8 cellular contexts compared by ENCODE assay signal in genomic region chr19:17402982-17403855, GRCh38. TPM values are rescaled to one million over a fixed set of nuclear protein-coding genes. Genes with fewer than 3 reads are reported as not detected.
DNase-seq lines count a peak whose midpoint lies in the region; ATAC-seq, FAIRE-seq and TF ChIP-seq lines count a peak whose summit lies in the region.

No MANE protein-coding gene starts in this region.

- no peak for TF ChIP-seq RAD21 in HepG2 (CRISPR knock-in tag; IDR thresholded peaks at IDR 0.05)

- TF ChIP-seq EP300 in HepG2 (IDR thresholded peaks at IDR 0.05; ENCODE audit: low read depth in 2 of 2, low read length in 2 of 2) (no peak), HepG2 (CRISPR knock-in tag; IDR thresholded peaks at IDR 0.05; ENCODE audit: borderline replicate concordance) (no peak)

- POLR2A ChIA-PET in HepG2 (lab: Yijun Ruan, JAX): interaction anchor here (0.7 to 1.0 kb wide), 2 partner anchors 12 to 16 kb away, joined by 4 read pairs; partner anchors contain the start of gene MVB12A

- CTCF ChIA-PET in HepG2 (lab: Yijun Ruan, JAX; ENCODE audit: low intra/inter-chr PET ratio, low total read pairs): no interaction called here

- H3K4me2 ChIP-seq in HepG2 (ENCODE audit: low read depth, low read length): no peak overlapping the region

- H3K4me1 ChIP-seq in HepG2 (ENCODE audit: insufficient read depth, low read length) (peaks cover 13% of the 10 kb centered on the region), vagina (peaks cover 12% of the 10 kb centered on the region)

- no peak for TF ChIP-seq POLR2A in HepG2 (IDR thresholded peaks at IDR 0.05; ENCODE audit: insufficient read depth in 1 of 2, low read depth in 2 of 2, low read length in 2 of 2)
- TF ChIP-seq POLR2A in vagina (IDR thresholded peaks at IDR 0.05): no peak

- H3K9ac ChIP-seq in HepG2 (ENCODE audit: insufficient read depth, low read depth, low read length): no peak overlapping the region

- no peak for ATAC-seq in HepG2
- no peak for ATAC-seq in GM21360 (IDR thresholded peaks at IDR 0.05; ENCODE audit: unreplicated experiment)

- no peaks in the 10 kb centered on the region; a peak in 1 of 5 replicates for H3K27me3 ChIP-seq in HepG2 (ENCODE audit: control insufficient read depth in 1 of 2, insufficient read depth in 2 of 2, low read length in 2 of 2)
- no peaks in the 10 kb centered on the region for H3K27me3 ChIP-seq in vagina

- H3K9me3 ChIP-seq in HepG2 (ENCODE audit: low read length) (no peaks in the 10 kb centered on the region), vagina (no peaks in the 10 kb centered on the region)

- H2AFZ ChIP-seq in HepG2 (ENCODE audit: low read length): no peak overlapping the region

- TF ChIP-seq CTCF in HepG2 (CRISPR knock-in tag; IDR thresholded peaks at IDR 0.05) (no peak), vagina (IDR thresholded peaks at IDR 0.05) (no peak)

- H3K79me2 ChIP-seq in HepG2 (ENCODE audit: insufficient read depth, low read length): peaks cover 33% of the 10 kb centered on the region

- no peak for FAIRE-seq in HepG2 (lab: Jason Lieb, UNC)

- H3K27ac ChIP-seq in HepG2 (ENCODE audit: extremely low read length, insufficient read depth, low read length) (no peak overlapping the region), vagina (peak overlapping the region; percentile 83)

- in situ Hi-C loops in HepG2 (cut with HindIII; ENCODE audit: extremely low pct_ligation_motif_present, low pct_unique_long_range_greater_than_20kb) (no loop called here), ACHN (cut with HindIII; ENCODE audit: low pct_ligation_motif_present, low pct_unique_long_range_greater_than_20kb, low sequenced_read_pairs) (no loop called here)

- BruUV-seq in HepG2 (replicated peaks; lab: Mats Ljungman, UMichigan): no TSS peak

- 86% methylated on average over 30 of the region's 36 CpGs for WGBS in HepG2 (ENCODE audit: low lambda C conversion rate)

- intact Hi-C loops in HepG2 (cut with micrococcal nuclease; ENCODE audit: unreplicated experiment): no loop called here
- intact Hi-C loops in vagina (cut with DNase I): no loop called here

- DNase-seq in D341Med (ENCODE audit: low spot score): peak; percentile 89
- peak; percentile 81 for DNase-seq in NCI-H82 treated with DMSO at 0.1 percent for 48 hours (lab: John Stamatoyannopoulos, UW; ENCODE audit: unreplicated experiment)
- DNase-seq in activated naive CD4-positive, alpha-beta T cell treated with anti-CD3 and anti-CD28 coated beads, Interleukin-2, amount 50 U/mL, for 16 hours: peak; percentile 37
- DNase-seq in HepG2 (ENCODE audit: low spot score): no peak
- no peak for DNase-seq in vagina (ENCODE audit: extremely low spot score in 2 of 2)
- DNase-seq in ACHN: no peak
- DNase-seq in foreskin melanocyte: no peak

- peaks cover 0 to 8% of the 10 kb centered on the region in 2 experiments; a peak in 3 of 5 replicates for H3K36me3 ChIP-seq in HepG2 (replicated peaks in 1 of 2; ENCODE audit: control insufficient read depth in 1 of 2, insufficient read depth in 2 of 2, low read length in 2 of 2)
- H3K36me3 ChIP-seq in vagina: no peaks in the 10 kb centered on the region

- H3K4me3 ChIP-seq in HepG2 (replicated peaks in 1 of 3; ENCODE audit: insufficient read depth in 1 of 3, low read depth in 2 of 3, low read length in 3 of 3) (no peak overlapping the region), vagina (peak overlapping the region; percentile 44 to 45)

- no peaks in the 10 kb centered on the region; the same call in 1 of the 2 replicates for H4K20me1 ChIP-seq in HepG2 (ENCODE audit: insufficient read depth, low read length)

RNA-seq across cellular contexts. Expression of gene BST2, which starts 2.2 kb away (rescaled TPM):
- total RNA-seq in HepG2 (2016; rRNA removed; fragmentation: Illumina TruSeq; extraction: Trizol) (39.1 and 58.8 TPM in 2 replicates), vagina (88.4 TPM)
- total RNA-seq in HepG2 (2016; cell fraction: cytosol; rRNA removed; fragmentation: Illumina TruSeq; extraction: Trizol; ENCODE audit: low read depth): 13.2 and 16.4 TPM in 2 replicates
- 39.2 and 64.4 TPM in 2 replicates for total RNA-seq in HepG2 (2016; cell fraction: insoluble cytoplasmic fraction; rRNA removed; fragmentation: Illumina TruSeq; extraction: Trizol)
- 23.1 TPM in 2 replicates for total RNA-seq in HepG2 (2016; cell fraction: membrane; rRNA removed; fragmentation: Illumina TruSeq; extraction: Trizol)
- 45.3 and 48.7 TPM in 2 replicates for total RNA-seq in HepG2 (2016; cell fraction: nucleus; rRNA removed; fragmentation: Illumina TruSeq; extraction: Trizol)
- 93.8 and 105 TPM in 2 replicates for polyA plus RNA-seq in HepG2 (2011; rRNA removed)
- 120 and 135 TPM in 2 replicates for polyA plus RNA-seq in HepG2 (2011; cell fraction: cytosol; rRNA removed)
- polyA plus RNA-seq in HepG2 (2011; cell fraction: nucleus; rRNA removed): 45.7 and 55.1 TPM in 2 replicates
- polyA plus RNA-seq in HepG2 (2012): 40.8 and 80.1 TPM in 2 replicates
- 20.8 and 22.8 TPM in 2 replicates for polyA plus RNA-seq in HepG2 (2016; cell fraction: cytosol; fragmentation: Illumina TruSeq; extraction: Trizol; ENCODE audit: low read depth)
- 52.4 and 55.4 TPM in 2 replicates for polyA plus RNA-seq in HepG2 (2016; cell fraction: insoluble cytoplasmic fraction; fragmentation: Illumina TruSeq; extraction: Trizol; ENCODE audit: low read depth)
- polyA plus RNA-seq in HepG2 (2016; cell fraction: membrane; fragmentation: Illumina TruSeq; extraction: Trizol; ENCODE audit: low read depth): 30.0 and 30.4 TPM in 2 replicates
- polyA plus RNA-seq in HepG2 (2016; cell fraction: nucleus; fragmentation: Illumina TruSeq; extraction: Trizol; ENCODE audit: insufficient read depth, low read depth): 103 and 116 TPM in 2 replicates
- polyA minus RNA-seq in HepG2 (2011; rRNA and poly(A)+ RNA removed; ENCODE audit: low replicate concordance): 56.6 and 402 TPM in 2 replicates
- 23.0 and 24.4 TPM in 2 replicates for polyA minus RNA-seq in HepG2 (2011; cell fraction: cytosol; rRNA and poly(A)+ RNA removed)
- 13.5 and 26.4 TPM in 2 replicates for polyA minus RNA-seq in HepG2 (2011; cell fraction: nucleus; rRNA and poly(A)+ RNA removed)

RNA-seq across cellular contexts. Expression of gene CCDC194, which starts 9.2 kb away (rescaled TPM):
- total RNA-seq in HepG2 (2016; rRNA removed; fragmentation: Illumina TruSeq; extraction: Trizol) (0.13 TPM in 1 of 2 replicates, not detected in the other), vagina (not detected)
- total RNA-seq in HepG2 (2016; cell fraction: cytosol; rRNA removed; fragmentation: Illumina TruSeq; extraction: Trizol; ENCODE audit: low read depth): not detected in 2 replicates
- total RNA-seq in HepG2 (2016; cell fraction: insoluble cytoplasmic fraction; rRNA removed; fragmentation: Illumina TruSeq; extraction: Trizol): 0.22 TPM in 1 of 2 replicates, not detected in the other
- total RNA-seq in HepG2 (2016; cell fraction: membrane; rRNA removed; fragmentation: Illumina TruSeq; extraction: Trizol): not detected in 2 replicates
- 0.50 TPM in 1 of 2 replicates, not detected in the other for total RNA-seq in HepG2 (2016; cell fraction: nucleus; rRNA removed; fragmentation: Illumina TruSeq; extraction: Trizol)
- polyA plus RNA-seq in HepG2 (2011; rRNA removed): 0.21 and 0.35 TPM in 2 replicates
- 0.08 TPM in 1 of 2 replicates, not detected in the other for polyA plus RNA-seq in HepG2 (2011; cell fraction: cytosol; rRNA removed)
- 1.5 and 2.7 TPM in 2 replicates for polyA plus RNA-seq in HepG2 (2011; cell fraction: nucleus; rRNA removed)
- polyA plus RNA-seq in HepG2 (2012): 0.60 and 0.69 TPM in 2 replicates
- not detected in 2 replicates for polyA plus RNA-seq in HepG2 (2016; cell fraction: cytosol; fragmentation: Illumina TruSeq; extraction: Trizol; ENCODE audit: low read depth)
- not detected in 2 replicates for polyA plus RNA-seq in HepG2 (2016; cell fraction: insoluble cytoplasmic fraction; fragmentation: Illumina TruSeq; extraction: Trizol; ENCODE audit: low read depth)
- polyA plus RNA-seq in HepG2 (2016; cell fraction: membrane; fragmentation: Illumina TruSeq; extraction: Trizol; ENCODE audit: low read depth): not detected in 2 replicates
- 0.62 and 1.2 TPM in 2 replicates for polyA plus RNA-seq in HepG2 (2016; cell fraction: nucleus; fragmentation: Illumina TruSeq; extraction: Trizol; ENCODE audit: insufficient read depth, low read depth)
- polyA minus RNA-seq in HepG2 (2011; rRNA and poly(A)+ RNA removed; ENCODE audit: low replicate concordance): 3.3 TPM in 1 of 2 replicates, not detected in the other
- polyA minus RNA-seq in HepG2 (2011; cell fraction: cytosol; rRNA and poly(A)+ RNA removed): not detected in 2 replicates
- 1.9 and 3.0 TPM in 2 replicates for polyA minus RNA-seq in HepG2 (2011; cell fraction: nucleus; rRNA and poly(A)+ RNA removed)

RNA-seq across cellular contexts. Expression of gene MVB12A, which starts 16.6 kb away (rescaled TPM):
- total RNA-seq in HepG2 (2016; rRNA removed; fragmentation: Illumina TruSeq; extraction: Trizol) (31.8 and 36.1 TPM in 2 replicates), vagina (53.3 TPM)
- total RNA-seq in HepG2 (2016; cell fraction: cytosol; rRNA removed; fragmentation: Illumina TruSeq; extraction: Trizol; ENCODE audit: low read depth): 30.1 and 30.6 TPM in 2 replicates
- total RNA-seq in HepG2 (2016; cell fraction: insoluble cytoplasmic fraction; rRNA removed; fragmentation: Illumina TruSeq; extraction: Trizol): 30.0 and 39.0 TPM in 2 replicates
- total RNA-seq in HepG2 (2016; cell fraction: membrane; rRNA removed; fragmentation: Illumina TruSeq; extraction: Trizol): 33.0 and 34.1 TPM in 2 replicates
- 18.9 and 22.8 TPM in 2 replicates for total RNA-seq in HepG2 (2016; cell fraction: nucleus; rRNA removed; fragmentation: Illumina TruSeq; extraction: Trizol)
- 35.7 and 37.3 TPM in 2 replicates for polyA plus RNA-seq in HepG2 (2011; rRNA removed)
- polyA plus RNA-seq in HepG2 (2011; cell fraction: cytosol; rRNA removed): 26.1 and 39.6 TPM in 2 replicates
- polyA plus RNA-seq in HepG2 (2011; cell fraction: nucleus; rRNA removed): 45.3 and 45.4 TPM in 2 replicates
- 14.4 and 20.3 TPM in 2 replicates for polyA plus RNA-seq in HepG2 (2012)
- 28.7 and 28.8 TPM in 2 replicates for polyA plus RNA-seq in HepG2 (2016; cell fraction: cytosol; fragmentation: Illumina TruSeq; extraction: Trizol; ENCODE audit: low read depth)
- 35.0 and 39.7 TPM in 2 replicates for polyA plus RNA-seq in HepG2 (2016; cell fraction: insoluble cytoplasmic fraction; fragmentation: Illumina TruSeq; extraction: Trizol; ENCODE audit: low read depth)
- polyA plus RNA-seq in HepG2 (2016; cell fraction: membrane; fragmentation: Illumina TruSeq; extraction: Trizol; ENCODE audit: low read depth): 28.9 and 34.5 TPM in 2 replicates
- polyA plus RNA-seq in HepG2 (2016; cell fraction: nucleus; fragmentation: Illumina TruSeq; extraction: Trizol; ENCODE audit: insufficient read depth, low read depth): 45.9 and 46.3 TPM in 2 replicates
- 24.7 and 47.5 TPM in 2 replicates for polyA minus RNA-seq in HepG2 (2011; rRNA and poly(A)+ RNA removed; ENCODE audit: low replicate concordance)
- polyA minus RNA-seq in HepG2 (2011; cell fraction: cytosol; rRNA and poly(A)+ RNA removed): 10.8 and 16.3 TPM in 2 replicates
- polyA minus RNA-seq in HepG2 (2011; cell fraction: nucleus; rRNA and poly(A)+ RNA removed): 13.8 and 16.9 TPM in 2 replicates

RNA-seq across cellular contexts. Expression of gene PLVAP, which starts 26.1 kb away (rescaled TPM):
- total RNA-seq in HepG2 (2016; rRNA removed; fragmentation: Illumina TruSeq; extraction: Trizol) (not detected in 2 replicates), vagina (74.9 TPM)
- not detected in 2 replicates for total RNA-seq in HepG2 (2016; cell fraction: cytosol; rRNA removed; fragmentation: Illumina TruSeq; extraction: Trizol; ENCODE audit: low read depth)
- not detected in 2 replicates for total RNA-seq in HepG2 (2016; cell fraction: insoluble cytoplasmic fraction; rRNA removed; fragmentation: Illumina TruSeq; extraction: Trizol)
- not detected in 2 replicates for total RNA-seq in HepG2 (2016; cell fraction: membrane; rRNA removed; fragmentation: Illumina TruSeq; extraction: Trizol)
- total RNA-seq in HepG2 (2016; cell fraction: nucleus; rRNA removed; fragmentation: Illumina TruSeq; extraction: Trizol): not detected in 2 replicates
- polyA plus RNA-seq in HepG2 (2011; rRNA removed): 0.26 TPM in 1 of 2 replicates, not detected in the other
- not detected in 2 replicates for polyA plus RNA-seq in HepG2 (2011; cell fraction: cytosol; rRNA removed)
- 0.26 and 0.58 TPM in 2 replicates for polyA plus RNA-seq in HepG2 (2011; cell fraction: nucleus; rRNA removed)
- not detected in 2 replicates for polyA plus RNA-seq in HepG2 (2012)
- not detected in 2 replicates for polyA plus RNA-seq in HepG2 (2016; cell fraction: cytosol; fragmentation: Illumina TruSeq; extraction: Trizol; ENCODE audit: low read depth)
- polyA plus RNA-seq in HepG2 (2016; cell fraction: insoluble cytoplasmic fraction; fragmentation: Illumina TruSeq; extraction: Trizol; ENCODE audit: low read depth): not detected in 2 replicates
- polyA plus RNA-seq in HepG2 (2016; cell fraction: membrane; fragmentation: Illumina TruSeq; extraction: Trizol; ENCODE audit: low read depth): not detected in 2 replicates
- not detected in 2 replicates for polyA plus RNA-seq in HepG2 (2016; cell fraction: nucleus; fragmentation: Illumina TruSeq; extraction: Trizol; ENCODE audit: insufficient read depth, low read depth)
- not detected in 2 replicates for polyA minus RNA-seq in HepG2 (2011; rRNA and poly(A)+ RNA removed; ENCODE audit: low replicate concordance)
- not detected in 2 replicates for polyA minus RNA-seq in HepG2 (2011; cell fraction: cytosol; rRNA and poly(A)+ RNA removed)
- polyA minus RNA-seq in HepG2 (2011; cell fraction: nucleus; rRNA and poly(A)+ RNA removed): not detected in 2 replicates

RNA-seq across cellular contexts. Expression of gene TMEM221, which starts 45.2 kb away (rescaled TPM):
- total RNA-seq in HepG2 (2016; rRNA removed; fragmentation: Illumina TruSeq; extraction: Trizol) (0.55 and 0.77 TPM in 2 replicates), vagina (0.49 TPM)
- total RNA-seq in HepG2 (2016; cell fraction: cytosol; rRNA removed; fragmentation: Illumina TruSeq; extraction: Trizol; ENCODE audit: low read depth): 0.51 and 0.53 TPM in 2 replicates
- 0.39 and 0.50 TPM in 2 replicates for total RNA-seq in HepG2 (2016; cell fraction: insoluble cytoplasmic fraction; rRNA removed; fragmentation: Illumina TruSeq; extraction: Trizol)
- total RNA-seq in HepG2 (2016; cell fraction: membrane; rRNA removed; fragmentation: Illumina TruSeq; extraction: Trizol): 0.46 and 0.62 TPM in 2 replicates
- total RNA-seq in HepG2 (2016; cell fraction: nucleus; rRNA removed; fragmentation: Illumina TruSeq; extraction: Trizol): 0.94 and 1.4 TPM in 2 replicates
- 0.27 and 0.33 TPM in 2 replicates for polyA plus RNA-seq in HepG2 (2011; rRNA removed)
- 0.19 and 0.24 TPM in 2 replicates for polyA plus RNA-seq in HepG2 (2011; cell fraction: cytosol; rRNA removed)
- polyA plus RNA-seq in HepG2 (2011; cell fraction: nucleus; rRNA removed): 0.61 and 0.64 TPM in 2 replicates
- 0.43 and 0.50 TPM in 2 replicates for polyA plus RNA-seq in HepG2 (2012)
- 0.25 and 0.32 TPM in 2 replicates for polyA plus RNA-seq in HepG2 (2016; cell fraction: cytosol; fragmentation: Illumina TruSeq; extraction: Trizol; ENCODE audit: low read depth)
- 0.28 and 0.31 TPM in 2 replicates for polyA plus RNA-seq in HepG2 (2016; cell fraction: insoluble cytoplasmic fraction; fragmentation: Illumina TruSeq; extraction: Trizol; ENCODE audit: low read depth)
- 0.24 and 0.40 TPM in 2 replicates for polyA plus RNA-seq in HepG2 (2016; cell fraction: membrane; fragmentation: Illumina TruSeq; extraction: Trizol; ENCODE audit: low read depth)
- polyA plus RNA-seq in HepG2 (2016; cell fraction: nucleus; fragmentation: Illumina TruSeq; extraction: Trizol; ENCODE audit: insufficient read depth, low read depth): 1.3 and 2.0 TPM in 2 replicates
- 0.14 and 0.36 TPM in 2 replicates for polyA minus RNA-seq in HepG2 (2011; rRNA and poly(A)+ RNA removed; ENCODE audit: low replicate concordance)
- not detected in 2 replicates for polyA minus RNA-seq in HepG2 (2011; cell fraction: cytosol; rRNA and poly(A)+ RNA removed)
- 0.52 TPM in 1 of 2 replicates, not detected in the other for polyA minus RNA-seq in HepG2 (2011; cell fraction: nucleus; rRNA and poly(A)+ RNA removed)

Comparison
In these comparisons a context has a peak if more than half of its experiments do, and no peak if none do; other contexts are left out.
1. DNase-seq: peak in D341Med (single experiment), NCI-H82 treated with DMSO at 0.1 percent for 48 hours (single experiment) and activated naive CD4-positive, alpha-beta T cell treated with anti-CD3 and anti-CD28 coated beads, Interleukin-2, amount 50 U/mL, for 16 hours (single experiment); none in HepG2 (single experiment), vagina (0 of 2), ACHN (single experiment) and foreskin melanocyte (single experiment).
2. H3K4me3 ChIP-seq: peak in vagina (2 of 2); none in HepG2 (0 of 3).